In genomic region chr15:41331833-41332787, GRCh38 we compare ENCODE assay signal across 8 cellular contexts. TPM values are rescaled to one million over a fixed set of nuclear protein-coding genes. Genes with fewer than 3 reads are reported as not detected.
DNase-seq lines count a peak whose midpoint lies in the region; ATAC-seq and TF ChIP-seq lines count a peak whose summit lies in the region.

OIP5 (minus strand) TSS chr15:41332591; CDS start chr15:41332561, 30 bp downstream.

- no peaks in the 10 kb centered on the region for H3K79me2 ChIP-seq in parathyroid adenoma

- TF ChIP-seq CTCF in GM12864 (IDR thresholded peaks at IDR 0.05; ENCODE audit: low read depth, low read length, missing control alignments) (peak; percentile 67), parathyroid adenoma (IDR thresholded peaks at IDR 0.05) (peak; percentile 43), type B pancreatic cell (conservative IDR thresholded peaks at IDR 0.05) (peak; percentile 84)

- peaks cover 2% of the 10 kb centered on the region for H3K36me3 Mint-ChIP-seq in activated naive CD8-positive, alpha-beta T cell
- peaks cover 5% of the 10 kb centered on the region for H3K36me3 Mint-ChIP-seq in type B pancreatic cell

- peaks cover 27% of the 10 kb centered on the region for H3K4me1 Mint-ChIP-seq in activated naive CD8-positive, alpha-beta T cell (ENCODE audit: low read depth)
- peaks cover 17% of the 10 kb centered on the region for H3K4me1 Mint-ChIP-seq in type B pancreatic cell (ENCODE audit: unreplicated experiment)

- intact Hi-C loops in Right ventricle myocardium inferior (cut with DNase I): loop anchor here (2.0 to 5.0 kb wide), 2 partner anchors 101 to 425 kb away; partner anchors contain the start of genes CHP1 and EXD1

- no peaks in the 10 kb centered on the region for H3K9me3 ChIP-seq in parathyroid adenoma (ENCODE audit: control insufficient read depth, low read length)

- no peak within 1 kb of the TSS for H3K9ac ChIP-seq in parathyroid adenoma

- no peaks in the 10 kb centered on the region for H3K36me3 ChIP-seq in parathyroid adenoma (ENCODE audit: control insufficient read depth, insufficient read depth, low read length)

- no peaks in the 10 kb centered on the region for H3K4me1 ChIP-seq in parathyroid adenoma

- peak within 1 kb of the TSS; percentile 94 for H3K27ac Mint-ChIP-seq in activated naive CD8-positive, alpha-beta T cell
- peak within 1 kb of the TSS; percentile 97 for H3K27ac Mint-ChIP-seq in type B pancreatic cell

- H3K27me3 ChIP-seq in parathyroid adenoma (ENCODE audit: control insufficient read depth, insufficient read depth, low read length): no peaks in the 10 kb centered on the region

- H2AFZ ChIP-seq in parathyroid adenoma: peak within 1 kb of the TSS; percentile 91

- peak within 1 kb of the TSS; percentile 93 for H3K4me3 ChIP-seq in GM12864 (ENCODE audit: low read depth, low read length)
- peak within 1 kb of the TSS; percentile 92 for H3K4me3 ChIP-seq in parathyroid adenoma (ENCODE audit: low read depth, low read length)

- DNase-seq in GM12864 (ENCODE audit: low read depth) (peak; percentile 99), NCI-H1092 treated with DMSO at 0.1 percent for 48 hours (lab: John Stamatoyannopoulos, UW) (peak; percentile 98), SKM-1 treated with dmso at 0.1 percent for 144 hours (lab: John Stamatoyannopoulos, UW; ENCODE audit: unreplicated experiment) (peak; percentile 99), Right ventricle myocardium inferior (ENCODE audit: missing footprints) (peak; percentile 99), type B pancreatic cell (ENCODE audit: extremely low spot score, unreplicated experiment) (peak; percentile 96)

- no peaks in the 10 kb centered on the region for H3K9me3 Mint-ChIP-seq in activated naive CD8-positive, alpha-beta T cell (ENCODE audit: low read depth)
- H3K9me3 Mint-ChIP-seq in type B pancreatic cell: no peaks in the 10 kb centered on the region

- no peak within 1 kb of the TSS for H3K27ac ChIP-seq in parathyroid adenoma

- peak within 1 kb of the TSS; percentile 97 for H3K4me3 Mint-ChIP-seq in activated naive CD8-positive, alpha-beta T cell
- peak within 1 kb of the TSS; percentile 99 for H3K4me3 Mint-ChIP-seq in type B pancreatic cell

- ATAC-seq in HG02623 (IDR thresholded peaks at IDR 0.05; ENCODE audit: unreplicated experiment) (peak; percentile 83), Right ventricle myocardium inferior (peak; percentile 100)

- peak within 1 kb of the TSS; percentile 98 for H3K4me2 ChIP-seq in parathyroid adenoma (ENCODE audit: low read length)

- H3K27me3 Mint-ChIP-seq in activated naive CD8-positive, alpha-beta T cell: no peaks in the 10 kb centered on the region
- no peaks in the 10 kb centered on the region for H3K27me3 Mint-ChIP-seq in type B pancreatic cell

RNA-seq across cellular contexts. Expression of gene OIP5, which starts in this region (rescaled TPM):
- 0.51 TPM for total RNA-seq in Right ventricle myocardium inferior
- 7.3 and 15.8 TPM in 2 replicates for total RNA-seq in type B pancreatic cell (ENCODE audit: low replicate concordance)

Comparison
In these comparisons a context has a peak if more than half of its experiments do, and no peak if none do; other contexts are left out.
1. Peak in DNase-seq and ATAC-seq in Right ventricle myocardium inferior; RNA of the gene not detected or under 1 TPM.